ENCODE assay signal across 10 cellular contexts in the genomic region with DNA sequence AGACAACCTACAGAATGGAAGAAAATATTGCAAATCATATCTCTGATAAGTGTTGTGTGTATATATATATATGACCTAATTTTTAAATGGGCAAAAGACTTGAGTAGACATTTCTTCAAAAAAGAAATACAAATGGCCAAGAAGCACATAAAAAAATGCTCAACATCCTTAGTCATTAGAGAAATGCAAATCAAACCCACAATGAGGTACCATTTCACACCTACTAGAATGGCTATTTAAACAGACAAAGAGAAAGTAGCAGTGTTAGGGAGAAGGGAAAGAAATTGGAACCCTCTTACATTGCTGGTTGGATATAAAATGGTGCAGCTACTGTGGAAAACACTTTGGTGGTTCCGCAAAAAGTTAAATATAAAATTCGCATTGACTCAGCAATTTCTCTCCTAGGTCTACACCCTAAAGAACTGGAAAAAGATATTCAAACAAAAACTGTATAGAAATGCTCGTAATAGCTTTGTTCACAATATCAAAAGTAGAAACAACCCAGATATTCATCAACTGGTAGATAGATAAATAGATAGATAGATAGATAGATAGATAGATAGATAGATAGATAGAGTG. TPM values are rescaled to one million over a fixed set of nuclear protein-coding genes. Genes with fewer than 3 reads are reported as not detected.
DNase-seq lines count a peak whose midpoint lies in the region; ATAC-seq and TF ChIP-seq lines count a peak whose summit lies in the region.
"Had no signal": no experiment of that assay in that cellular context is flagged by ENCODE, and none has a peak within 500 bp of the region (broad histone marks: within the 10 kb centered on the region; RNA-seq: fewer than 3 reads in every experiment).

No MANE protein-coding gene starts in this region.

- H3K4me3 ChIP-seq in left ventricle myocardium inferior (no peak overlapping the region), upper lobe of right lung (no peak overlapping the region)
- H3K4me3 ChIP-seq in naive thymus-derived CD4-positive, alpha-beta T cell (ENCODE audit: low read length): no peak overlapping the region

- TF ChIP-seq CTCF in left ventricle myocardium inferior (IDR thresholded peaks at IDR 0.05; ENCODE audit: borderline replicate concordance): no peak
- no peak for TF ChIP-seq CTCF in upper lobe of right lung (IDR thresholded peaks at IDR 0.05)

- H3K4me1 ChIP-seq in left ventricle myocardium inferior (peaks cover 18% of the 10 kb centered on the region), upper lobe of right lung (peaks cover 31% of the 10 kb centered on the region)
- peaks cover 8 to 26% of the 10 kb centered on the region in 2 donors for H3K4me1 ChIP-seq in naive thymus-derived CD4-positive, alpha-beta T cell (ENCODE audit: control insufficient read depth in 2 of 2, insufficient read depth in 2 of 2, low read length in 2 of 2)

- POLR2A ChIA-PET in naive thymus-derived CD4-positive, alpha-beta T cell (lab: Charles Lee): no interaction called here

- intact Hi-C loops in left ventricle myocardium inferior (cut with micrococcal nuclease): no loop called here
- intact Hi-C loops in Right ventricle myocardium superior (cut with DNase I): no loop called here
- intact Hi-C loops in upper lobe of right lung (cut with DNase I): no loop called here
- intact Hi-C loops in naive thymus-derived CD4-positive, alpha-beta T cell (cut with micrococcal nuclease): no loop called here

- H3K36me3 ChIP-seq in left ventricle myocardium inferior (no peaks in the 10 kb centered on the region), upper lobe of right lung (peaks cover 2% of the 10 kb centered on the region)
- H3K36me3 ChIP-seq in naive thymus-derived CD4-positive, alpha-beta T cell (ENCODE audit: control insufficient read depth in 2 of 3, insufficient read depth in 3 of 3, low read length in 3 of 3): peaks cover 0 to 10% (median 5%) of the 10 kb centered on the region in 3 experiments

- peak overlapping the region; percentile 85 to 93 for H3K27ac Mint-ChIP-seq in effector memory CD8-positive, alpha-beta T cell
- H3K27ac Mint-ChIP-seq in naive thymus-derived CD4-positive, alpha-beta T cell: peak overlapping the region in 2 of 9 donors; percentile 44 to 73

- ATAC-seq in Right ventricle myocardium superior (ENCODE audit: poor library complexity) (no peak), HG03442 (IDR thresholded peaks at IDR 0.05; ENCODE audit: unreplicated experiment) (peak; percentile 30), upper lobe of right lung (no peak)
- no peak for ATAC-seq in effector memory CD8-positive, alpha-beta T cell (replicated peaks)
- no peak for ATAC-seq in naive thymus-derived CD4-positive, alpha-beta T cell

- peaks cover 6% of the 10 kb centered on the region for H3K36me3 Mint-ChIP-seq in effector memory CD8-positive, alpha-beta T cell (ENCODE audit: insufficient read depth)
- H3K36me3 Mint-ChIP-seq in naive thymus-derived CD4-positive, alpha-beta T cell: peaks cover 0 to 15% (median 0%) of the 10 kb centered on the region in 5 donors

- peaks cover 40 to 70% of the 10 kb centered on the region in 2 donors for H3K4me1 Mint-ChIP-seq in effector memory CD8-positive, alpha-beta T cell (ENCODE audit: low read depth in 2 of 2)
- peaks cover 39 to 71% (median 57%) of the 10 kb centered on the region in 7 donors for H3K4me1 Mint-ChIP-seq in naive thymus-derived CD4-positive, alpha-beta T cell

- H3K9me3 ChIP-seq in left ventricle myocardium inferior (replicated peaks) (no peaks in the 10 kb centered on the region), upper lobe of right lung (no peaks in the 10 kb centered on the region)
- no peaks in the 10 kb centered on the region for H3K9me3 ChIP-seq in naive thymus-derived CD4-positive, alpha-beta T cell (ENCODE audit: control insufficient read depth in 2 of 3, low read length in 3 of 3)

- H3K27me3 Mint-ChIP-seq in effector memory CD8-positive, alpha-beta T cell: no peaks in the 10 kb centered on the region
- H3K27me3 Mint-ChIP-seq in naive thymus-derived CD4-positive, alpha-beta T cell: no peaks in the 10 kb centered on the region

- in situ Hi-C loops in KBM-7 (cut with MboI; ENCODE audit: low pct_unique_long_range_greater_than_20kb, low sequenced_read_pairs): no loop called here

- no peaks in the 10 kb centered on the region for H3K9me3 Mint-ChIP-seq in effector memory CD8-positive, alpha-beta T cell
- H3K9me3 Mint-ChIP-seq in naive thymus-derived CD4-positive, alpha-beta T cell: no peaks in the 10 kb centered on the region

- DNase-seq in left ventricle myocardium inferior: no peak
- DNase-seq in Right ventricle myocardium superior: no peak
- no peak for DNase-seq in effector memory CD8-positive, alpha-beta T cell
- no peak for DNase-seq in upper lobe of right lung
- no peak for DNase-seq in KBM-7
- DNase-seq in naive thymus-derived CD4-positive, alpha-beta T cell: no peak
- no peak for DNase-seq in iPS-NIHi7 (ENCODE audit: extremely low spot score)
- DNase-seq: NCI-H187 treated with DMSO at 0.1 percent for 48 hours, NCI-H774 had no signal

- CTCF ChIA-PET in naive thymus-derived CD4-positive, alpha-beta T cell (lab: Charles Lee): no interaction called here

- peak overlapping the region; percentile 66 for H3K27ac ChIP-seq in left ventricle myocardium inferior (replicated peaks)
- H3K27ac ChIP-seq in upper lobe of right lung: peak overlapping the region; percentile 72
- H3K27ac ChIP-seq in naive thymus-derived CD4-positive, alpha-beta T cell (ENCODE audit: low read depth, low read length): no peak overlapping the region

- H3K4me3 Mint-ChIP-seq in effector memory CD8-positive, alpha-beta T cell: no peak overlapping the region
- peak overlapping the region in 1 of 10 donors; percentile 38 for H3K4me3 Mint-ChIP-seq in naive thymus-derived CD4-positive, alpha-beta T cell

- H3K27me3 ChIP-seq in left ventricle myocardium inferior (ENCODE audit: low read depth) (no peaks in the 10 kb centered on the region), upper lobe of right lung (no peaks in the 10 kb centered on the region)
- no peaks in the 10 kb centered on the region for H3K27me3 ChIP-seq in naive thymus-derived CD4-positive, alpha-beta T cell (ENCODE audit: control insufficient read depth in 2 of 2, insufficient read depth in 2 of 2, low read length in 2 of 2)

RNA-seq across cellular contexts. Expression of a gene that starts 16.3 kb away (rescaled TPM):
- total RNA-seq in left ventricle myocardium inferior (5.6 TPM), Right ventricle myocardium superior (6.0 TPM), upper lobe of right lung (79.1 TPM)
- 10 to 100 TPM; 30.3 to 72.5 (median 39.7) TPM for total RNA-seq in naive thymus-derived CD4-positive, alpha-beta T cell
- polyA plus RNA-seq in naive thymus-derived CD4-positive, alpha-beta T cell: 10 to 100 TPM; 35.4 to 48.6 TPM

RNA-seq across cellular contexts. Expression of a gene that starts 56.5 kb away (rescaled TPM):
- total RNA-seq in left ventricle myocardium inferior (21.2 TPM), Right ventricle myocardium superior (16.5 TPM), upper lobe of right lung (34.9 TPM)
- total RNA-seq in naive thymus-derived CD4-positive, alpha-beta T cell: 10 to 100 TPM; 34.3 to 66.3 (median 50.9) TPM
- 10 to 100 TPM; 29.9 to 32.4 TPM for polyA plus RNA-seq in naive thymus-derived CD4-positive, alpha-beta T cell

RNA-seq across cellular contexts. Expression of a gene that starts 56.8 kb away (rescaled TPM):
- total RNA-seq in left ventricle myocardium inferior (20.5 TPM), Right ventricle myocardium superior (18.7 TPM), upper lobe of right lung (29.7 TPM)
- 10 to 100 TPM; 40.2 to 56.8 (median 51.4) TPM for total RNA-seq in naive thymus-derived CD4-positive, alpha-beta T cell
- 10 to 100 TPM; 21.7 to 27.2 TPM for polyA plus RNA-seq in naive thymus-derived CD4-positive, alpha-beta T cell
